8 cellular contexts compared by ENCODE assay signal in the genomic region with DNA sequence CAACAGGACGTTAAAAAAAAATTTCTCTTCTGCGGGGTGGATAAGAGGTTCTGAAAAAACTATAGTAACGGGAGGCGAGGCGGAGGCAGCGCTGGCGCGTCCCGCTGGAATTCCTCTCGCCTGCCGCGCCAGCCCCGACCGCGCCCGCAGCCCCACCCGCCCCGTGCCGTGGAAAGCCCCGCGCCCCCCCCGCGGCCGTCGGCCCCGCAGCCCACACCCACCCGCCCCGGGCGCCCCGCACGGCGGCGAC. TPM values are rescaled to one million over a fixed set of nuclear protein-coding genes. Genes with fewer than 3 reads are reported as not detected.
A peak's percentile ranks its signal among the peaks of the same experiment; 100 is the strongest.
DNase-seq lines count a peak whose midpoint lies in the region; ATAC-seq lines count a peak whose summit lies in the region.

No MANE protein-coding gene starts in this region.

- in situ Hi-C loops in ACHN (cut with HindIII; ENCODE audit: low pct_ligation_motif_present, low pct_unique_long_range_greater_than_20kb, low sequenced_read_pairs), result no loop called here

- H3K4me3 Mint-ChIP-seq in activated CD8-positive, alpha-beta T cell treated with anti-CD3 and anti-CD28 coated beads, Interleukin-2, amount 10 ng/mL, durations not matched to agents 7 days and 5 days, result peak overlapping the region; percentile 73
- H3K4me3 Mint-ChIP-seq in stimulated activated naive CD8-positive, alpha-beta T cell treated with anti-CD3 and anti-CD28 coated beads, Interleukin-15, amount 100 ng/mL, for 72 hours, result peak overlapping the region; percentile 79 to 94

- H3K27ac Mint-ChIP-seq in activated CD8-positive, alpha-beta T cell treated with anti-CD3 and anti-CD28 coated beads, Interleukin-2, amount 10 ng/mL, durations not matched to agents 7 days and 5 days, result peak overlapping the region; percentile 88
- H3K27ac Mint-ChIP-seq in stimulated activated naive CD8-positive, alpha-beta T cell treated with anti-CD3 and anti-CD28 coated beads, Interleukin-15, amount 100 ng/mL, for 72 hours, result peak overlapping the region; percentile 80 to 91

- DNase-seq in activated CD8-positive, alpha-beta T cell treated with anti-CD3 and anti-CD28 coated beads, Interleukin-2, amount 10 ng/mL, durations not matched to agents 7 days and 5 days, result no peak
- no peak for DNase-seq in stimulated activated naive CD8-positive, alpha-beta T cell treated with anti-CD3 and anti-CD28 coated beads, Interleukin-15, amount 100 ng/mL, for 72 hours
- no peak for DNase-seq in SKM-1 treated with dmso at 0.1 percent for 144 hours (lab: John Stamatoyannopoulos, UW; ENCODE audit: unreplicated experiment)
- DNase-seq in ACHN, result no peak
- DNase-seq in HCEC 1CT, result no peak

- CTCF ChIA-PET in activated CD8-positive, alpha-beta T cell treated with anti-CD3 and anti-CD28 coated beads, Interleukin-2, amount 10 ng/mL, durations not matched to agents 7 days and 5 days (lab: Charles Lee), result no interaction called here

- peaks cover 11% of the 10 kb centered on the region for H3K27me3 Mint-ChIP-seq in activated CD8-positive, alpha-beta T cell treated with anti-CD3 and anti-CD28 coated beads, Interleukin-2, amount 10 ng/mL, durations not matched to agents 7 days and 5 days (ENCODE audit: low read depth)
- H3K27me3 Mint-ChIP-seq in stimulated activated naive CD8-positive, alpha-beta T cell treated with anti-CD3 and anti-CD28 coated beads, Interleukin-15, amount 100 ng/mL, for 72 hours, result peaks cover 8% of the 10 kb centered on the region

- H3K4me1 Mint-ChIP-seq in activated CD8-positive, alpha-beta T cell treated with anti-CD3 and anti-CD28 coated beads, Interleukin-2, amount 10 ng/mL, durations not matched to agents 7 days and 5 days (ENCODE audit: low read depth), result peaks cover 30% of the 10 kb centered on the region
- peaks cover 44% of the 10 kb centered on the region for H3K4me1 Mint-ChIP-seq in stimulated activated naive CD8-positive, alpha-beta T cell treated with anti-CD3 and anti-CD28 coated beads, Interleukin-15, amount 100 ng/mL, for 72 hours

- H3K36me3 Mint-ChIP-seq in activated CD8-positive, alpha-beta T cell treated with anti-CD3 and anti-CD28 coated beads, Interleukin-2, amount 10 ng/mL, durations not matched to agents 7 days and 5 days (ENCODE audit: low read depth), result no peaks in the 10 kb centered on the region

- POLR2A ChIA-PET in activated CD8-positive, alpha-beta T cell treated with anti-CD3 and anti-CD28 coated beads, Interleukin-2, amount 10 ng/mL, durations not matched to agents 7 days and 5 days (lab: Charles Lee), result no interaction called here

- H3K4me3 ChIP-seq in iPS-11a (ENCODE audit: low read depth, low read length), result peak overlapping the region; percentile 60

- H3K9me3 Mint-ChIP-seq in activated CD8-positive, alpha-beta T cell treated with anti-CD3 and anti-CD28 coated beads, Interleukin-2, amount 10 ng/mL, durations not matched to agents 7 days and 5 days (ENCODE audit: insufficient read depth), result no peaks in the 10 kb centered on the region
- H3K9me3 Mint-ChIP-seq in stimulated activated naive CD8-positive, alpha-beta T cell treated with anti-CD3 and anti-CD28 coated beads, Interleukin-15, amount 100 ng/mL, for 72 hours, result no peaks in the 10 kb centered on the region

- ATAC-seq in GM18520 (IDR thresholded peaks at IDR 0.05; ENCODE audit: unreplicated experiment), result peak; percentile 18
- peak; percentile 18 for ATAC-seq in HG02870 (IDR thresholded peaks at IDR 0.05; ENCODE audit: unreplicated experiment)
- peak; percentile 40 for ATAC-seq in activated CD8-positive, alpha-beta T cell treated with anti-CD3 and anti-CD28 coated beads, Interleukin-2, amount 10 ng/mL, durations not matched to agents 7 days and 5 days
- peak; percentile 64 for ATAC-seq in stimulated activated naive CD8-positive, alpha-beta T cell treated with anti-CD3 and anti-CD28 coated beads, Interleukin-15, amount 100 ng/mL, for 72 hours

RNA-seq across cellular contexts. Expression of a gene that starts 0.5 kb away (rescaled TPM):
- total RNA-seq in activated CD8-positive, alpha-beta T cell treated with anti-CD3 and anti-CD28 coated beads, Interleukin-2, amount 10 ng/mL, durations not matched to agents 7 days and 5 days, result 10 to 100 TPM; 55.3 to 58.6 TPM
